1 cellular context compared by ENCODE assay signal in genomic region chr14:99570542-99571302, GRCh38.
TF ChIP-seq lines count a peak whose summit lies in the region.

No MANE protein-coding gene starts in this region.

TF ChIP-seq in WTC11, 78 proteins besides CTCF, POLR2A, EP300 and RAD21 (continued from another document):
- TF ChIP-seq NR3C1 (CRISPR knock-in tag; conservative IDR thresholded peaks at IDR 0.05; ENCODE audit: low read depth) (no peak), NR2C2 (CRISPR knock-in tag; IDR thresholded peaks at IDR 0.05) (no peak), ZBTB43 (CRISPR knock-in tag; IDR thresholded peaks at IDR 0.05) (no peak), FOXK1 (CRISPR knock-in tag; IDR thresholded peaks at IDR 0.05) (peak; percentile 50), E2F1 (CRISPR knock-in tag; IDR thresholded peaks at IDR 0.05) (no peak), JUN (CRISPR knock-in tag; IDR thresholded peaks at IDR 0.05) (no peak), MXD4 (CRISPR knock-in tag; IDR thresholded peaks at IDR 0.05; ENCODE audit: borderline replicate concordance) (no peak), ZNF263 (CRISPR knock-in tag; IDR thresholded peaks at IDR 0.05; ENCODE audit: low read depth) (no peak), NR1H2 (CRISPR knock-in tag; IDR thresholded peaks at IDR 0.05) (no peak), ZBTB21 (CRISPR knock-in tag; IDR thresholded peaks at IDR 0.05; ENCODE audit: borderline replicate concordance) (no peak), E2F5 (CRISPR knock-in tag; IDR thresholded peaks at IDR 0.05) (no peak)
